19 cellular contexts compared by ENCODE assay signal in genomic region chr7:22453159-22453558, GRCh38. TPM values are rescaled to one million over a fixed set of nuclear protein-coding genes. Genes with fewer than 3 reads are reported as not detected.
DNase-seq lines count a peak whose midpoint lies in the region; ATAC-seq and TF ChIP-seq lines count a peak whose summit lies in the region.
"Had no signal": no experiment of that assay in that cellular context is flagged by ENCODE, and none has a peak within 500 bp of the region (broad histone marks: within the 10 kb centered on the region; RNA-seq: fewer than 3 reads in every experiment).

No MANE protein-coding gene starts in this region.

- CTCF ChIA-PET in PC-3 (lab: Charles Lee): no interaction called here

- H3K9me2 ChIP-seq in PC-3 (replicated peaks; ENCODE audit: low read length) (no peaks in the 10 kb centered on the region), GM23338 (ENCODE audit: insufficient read depth) (no peaks in the 10 kb centered on the region)

- no peak for TF ChIP-seq POLR2A in body of pancreas (IDR thresholded peaks at IDR 0.05)

- no peak overlapping the region for H3K27ac ChIP-seq in PC-3 (ENCODE audit: low read length)
- H3K27ac ChIP-seq in iPS-20b (ENCODE audit: low read length): no peak overlapping the region
- no peak overlapping the region for H3K27ac ChIP-seq in body of pancreas
- H3K27ac ChIP-seq in GM23338 (ENCODE audit: low read depth): no peak overlapping the region
- H3K27ac ChIP-seq: HL-60, SK-N-MC had no signal

- H4K20me1 ChIP-seq in PC-3 (ENCODE audit: low read length) (no peaks in the 10 kb centered on the region), GM23338 (replicated peaks; ENCODE audit: insufficient read depth) (no peaks in the 10 kb centered on the region)

- peaks cover 7% of the 10 kb centered on the region; the same call in 1 of the 2 replicates for H3K4me1 ChIP-seq in PC-3 (ENCODE audit: insufficient read depth, low read length)
- peaks cover 6% of the 10 kb centered on the region; the same call in 1 of the 2 replicates for H3K4me1 ChIP-seq in iPS-20b (ENCODE audit: insufficient read depth, low read length)
- H3K4me1 ChIP-seq in body of pancreas: peaks cover 6% of the 10 kb centered on the region
- H3K4me1 ChIP-seq in GM23338 (ENCODE audit: insufficient read depth): no peaks in the 10 kb centered on the region

- peaks cover 43% of the 10 kb centered on the region for H3K27me3 Mint-ChIP-seq in stimulated activated naive CD8-positive, alpha-beta T cell treated with anti-CD3 and anti-CD28 coated beads, Interleukin-15, Interleukin-2, amounts not matched to agents 100 ng/mL and 50 ng/mL, for 24 hours
- H3K27me3 Mint-ChIP-seq in GM23338 (ENCODE audit: insufficient read depth, low read depth, poor library complexity): no peaks in the 10 kb centered on the region

- 43 to 49% methylated on average over 2 of the region's 2 CpGs for WGBS in body of pancreas, 2 donors

- H3K36me3 ChIP-seq in PC-3 (ENCODE audit: low read depth, low read length) (no peaks in the 10 kb centered on the region), iPS-20b (ENCODE audit: insufficient read depth, low read depth, low read length) (no peaks in the 10 kb centered on the region), body of pancreas (replicated peaks in 1 of 2; ENCODE audit: insufficient read depth in 1 of 2, low read depth in 2 of 2) (no peaks in the 10 kb centered on the region), GM23338 (ENCODE audit: insufficient read depth) (no peaks in the 10 kb centered on the region)

- no peak for DNase-seq in stimulated activated naive CD8-positive, alpha-beta T cell treated with anti-CD3 and anti-CD28 coated beads, Interleukin-15, Interleukin-2, amounts not matched to agents 100 U/mL and 50 U/mL, for 24 hours
- DNase-seq in PC-3 (no peak), body of pancreas (no peak), GM23338 (ENCODE audit: low spot score) (no peak)
- DNase-seq: DMS 273 treated with DMSO at 0.1 percent for 48 hours, HCEC 1CT, MV-4-11, NCI-H1436, NCI-H2029, NCI-H774 had no signal

- H3F3A ChIP-seq in PC-3 (ENCODE audit: low read length, unreplicated experiment) (no peaks in the 10 kb centered on the region), GM23338 (replicated peaks; ENCODE audit: low read depth) (no peaks in the 10 kb centered on the region)

- H3K27ac Mint-ChIP-seq in stimulated activated naive CD8-positive, alpha-beta T cell treated with anti-CD3 and anti-CD28 coated beads, Interleukin-15, Interleukin-2, amounts not matched to agents 100 ng/mL and 50 ng/mL, for 24 hours: no peak overlapping the region
- no peak overlapping the region for H3K27ac Mint-ChIP-seq in GM23338

- H2AFZ ChIP-seq in PC-3 (ENCODE audit: low read length) (peak overlapping the region; percentile 85; the same call in 1 of the 2 replicates), GM23338 (no peak overlapping the region)

- H3K36me3 Mint-ChIP-seq in stimulated activated naive CD8-positive, alpha-beta T cell treated with anti-CD3 and anti-CD28 coated beads, Interleukin-15, Interleukin-2, amounts not matched to agents 100 ng/mL and 50 ng/mL, for 24 hours (ENCODE audit: low read depth): no peaks in the 10 kb centered on the region
- H3K36me3 Mint-ChIP-seq in GM23338 (ENCODE audit: low read depth): no peaks in the 10 kb centered on the region

- peak overlapping the region; percentile 2 for H3K4me3 Mint-ChIP-seq in stimulated activated naive CD8-positive, alpha-beta T cell treated with anti-CD3 and anti-CD28 coated beads, Interleukin-15, Interleukin-2, amounts not matched to agents 100 ng/mL and 50 ng/mL, for 24 hours
- no peak overlapping the region for H3K4me3 Mint-ChIP-seq in GM23338

- no peak overlapping the region for H3K4me2 ChIP-seq in PC-3 (ENCODE audit: low read length)
- H3K4me2 ChIP-seq in GM23338: no peak overlapping the region

- H3K79me2 ChIP-seq in PC-3 (ENCODE audit: low read length) (no peaks in the 10 kb centered on the region), GM23338 (replicated peaks; ENCODE audit: insufficient read depth) (no peaks in the 10 kb centered on the region)

- no peaks in the 10 kb centered on the region for H3K9me3 Mint-ChIP-seq in stimulated activated naive CD8-positive, alpha-beta T cell treated with anti-CD3 and anti-CD28 coated beads, Interleukin-15, Interleukin-2, amounts not matched to agents 100 ng/mL and 50 ng/mL, for 24 hours
- no peaks in the 10 kb centered on the region for H3K9me3 Mint-ChIP-seq in GM23338

- no peaks in the 10 kb centered on the region for H3K9me3 ChIP-seq in PC-3 (ENCODE audit: low read length)
- no peaks in the 10 kb centered on the region for H3K9me3 ChIP-seq in iPS-20b (ENCODE audit: insufficient read depth, low read depth, low read length)
- no peaks in the 10 kb centered on the region for H3K9me3 ChIP-seq in body of pancreas

- no peak overlapping the region for H3K4me3 ChIP-seq in PC-3 (ENCODE audit: low read length)
- H3K4me3 ChIP-seq in iPS-20b (ENCODE audit: low read length): no peak overlapping the region
- H3K4me3 ChIP-seq in body of pancreas: no peak overlapping the region
- no peak overlapping the region for H3K4me3 ChIP-seq in GM23338
- H3K4me3 ChIP-seq: SK-N-MC had no signal

- H3K4me1 Mint-ChIP-seq in stimulated activated naive CD8-positive, alpha-beta T cell treated with anti-CD3 and anti-CD28 coated beads, Interleukin-15, Interleukin-2, amounts not matched to agents 100 ng/mL and 50 ng/mL, for 24 hours (ENCODE audit: low read depth): peaks cover 10% of the 10 kb centered on the region
- peaks cover 15% of the 10 kb centered on the region for H3K4me1 Mint-ChIP-seq in GM23338

- ATAC-seq in stimulated activated naive CD8-positive, alpha-beta T cell treated with anti-CD3 and anti-CD28 coated beads, Interleukin-15, Interleukin-2, amounts not matched to agents 100 U/mL and 50 U/mL, for 24 hours: no peak
- ATAC-seq in PC-3 (no peak), body of pancreas (no peak), GM18520 (IDR thresholded peaks at IDR 0.05; ENCODE audit: unreplicated experiment) (no peak), GM23338 (no peak), HG02571 (IDR thresholded peaks at IDR 0.05; ENCODE audit: unreplicated experiment) (no peak)
- ATAC-seq: Panc1, Right ventricle myocardium inferior had no signal

- BruUV-seq in PC-3 (replicated peaks; lab: Mats Ljungman, UMichigan): no TSS peak

- H3K27me3 ChIP-seq in PC-3 (ENCODE audit: low read length): no peaks in the 10 kb centered on the region
- peaks cover 9% of the 10 kb centered on the region; the same call in 1 of the 2 replicates for H3K27me3 ChIP-seq in iPS-20b (ENCODE audit: insufficient read depth, low read length)
- no peaks in the 10 kb centered on the region for H3K27me3 ChIP-seq in body of pancreas
- H3K27me3 ChIP-seq in GM23338 (ENCODE audit: insufficient read depth): no peaks in the 10 kb centered on the region

- H3K9ac ChIP-seq in PC-3 (ENCODE audit: low read length) (no peak overlapping the region), iPS-20b (ENCODE audit: low read depth, low read length) (peak overlapping the region; percentile 39; the same call in 1 of the 2 replicates)

- intact Hi-C loops in PC-3 (cut with micrococcal nuclease): loop anchor here (2.0 to 5.0 kb wide), 2 partner anchors 36 to 216 kb away; no protein-coding TSS in a partner anchor
- intact Hi-C loops in body of pancreas (cut with DNase I): no loop called here

- POLR2A ChIA-PET in PC-3 (lab: Charles Lee; ENCODE audit: unreplicated experiment): no interaction called here

- TF ChIP-seq CTCF in PC-3 (conservative IDR thresholded peaks at IDR 0.05; ENCODE audit: low read depth, low read length) (no peak), body of pancreas (IDR thresholded peaks at IDR 0.05) (no peak), GM23338 (conservative IDR thresholded peaks at IDR 0.05; ENCODE audit: low read depth in 2 of 2) (no peak)

TF ChIP-seq in GM23338, 12 proteins besides CTCF, POLR2A, EP300 and RAD21 (continues in another document):
- TF ChIP-seq JUNB (IDR thresholded peaks at IDR 0.05; ENCODE audit: unreplicated experiment): no peak
- no peak for TF ChIP-seq ZNF114 (CRISPR knock-in tag; IDR thresholded peaks at IDR 0.05)
- TF ChIP-seq POLR2AphosphoS5 (IDR thresholded peaks at IDR 0.05; ENCODE audit: low read depth): no peak

RNA-seq across cellular contexts. Expression of gene STEAP1B, which starts 46.8 kb away (rescaled TPM):
- total RNA-seq in PC-3 (2014; rRNA removed) (0.47 TPM in 1 of 2 replicates, not detected in the other), body of pancreas (1 to 10 TPM in 1 of 2 donors, not detected in 1; 1.3 TPM)
- 13.9 and 16.5 TPM in 2 replicates for total RNA-seq in GM23338 (2014; rRNA removed; shearing (Covaris generic))
- 4.5 and 4.9 TPM in 2 replicates for polyA plus RNA-seq in GM23338 (2016; fragmentation: Nextera tagmentation; extraction: Ambion mirVana)
- total RNA-seq: A172, Right ventricle myocardium inferior had no signal
